Comparison of ENCODE assay signal across 18 cellular contexts in genomic region chr14:49612251-49612650, GRCh38. TPM values are rescaled to one million over a fixed set of nuclear protein-coding genes. Genes with fewer than 3 reads are reported as not detected.
A peak's percentile ranks its signal among the peaks of the same experiment; 100 is the strongest.
DNase-seq lines count a peak whose midpoint lies in the region; ATAC-seq and TF ChIP-seq lines count a peak whose summit lies in the region.
"Had no signal": no experiment of that assay in that cellular context is flagged by ENCODE, and none has a peak within 500 bp of the region (broad histone marks: within the 10 kb centered on the region; RNA-seq: fewer than 3 reads in every experiment).

No MANE protein-coding gene starts in this region.

- H3K4me2 ChIP-seq in Loucy (ENCODE audit: low read depth, low read length, poor library complexity, severe bottlenecking) (peak overlapping the region; percentile 32), SU-DHL-6 (ENCODE audit: low read depth, low read length, poor library complexity, severe bottlenecking) (peak overlapping the region; percentile 2), neural progenitor cell (no peak overlapping the region)
- H3K4me2 ChIP-seq: BLaER1 treated with 17β-estradiol and CSF1 and Interleukin-3, amounts not matched to agents 10 nM and 100 nM had no signal

- H3K9me2 ChIP-seq in Loucy (replicated peaks; ENCODE audit: low read depth, low read length) (no peaks in the 10 kb centered on the region), SU-DHL-6 (replicated peaks; ENCODE audit: insufficient read depth, low read length) (no peaks in the 10 kb centered on the region)

- H3K4me1 Mint-ChIP-seq in chondrocyte (ENCODE audit: low read depth): peaks cover 9% of the 10 kb centered on the region
- H3K4me1 Mint-ChIP-seq in osteocyte (ENCODE audit: unreplicated experiment): peaks cover 2% of the 10 kb centered on the region
- peaks cover 3% of the 10 kb centered on the region for H3K4me1 Mint-ChIP-seq in neural progenitor cell

- DNase-seq in chondrocyte (ENCODE audit: low spot score) (no peak), osteocyte (ENCODE audit: extremely low spot score, unreplicated experiment) (no peak), neural progenitor cell (ENCODE audit: low spot score) (no peak), pons (ENCODE audit: low spot score) (no peak)
- DNase-seq: Calu3; CD8-positive, alpha-beta T cell; DMS79 treated with DMSO at 0.1 percent for 48 hours; GOT3; H7; HFFc6 had no signal

- H4K20me1 ChIP-seq in Loucy (ENCODE audit: insufficient read depth, low read length, poor library complexity, severe bottlenecking) (peaks cover 24% of the 10 kb centered on the region), SU-DHL-6 (ENCODE audit: low read depth, low read length) (no peaks in the 10 kb centered on the region), neural progenitor cell (ENCODE audit: low read depth) (no peaks in the 10 kb centered on the region)

- H3K27ac ChIP-seq in SU-DHL-6 (ENCODE audit: low read depth, low read length): no peak overlapping the region
- H3K27ac ChIP-seq in neural progenitor cell: no peak overlapping the region
- H3K27ac ChIP-seq: BLaER1 treated with 17β-estradiol and CSF1 and Interleukin-3, amounts not matched to agents 10 nM and 100 nM had no signal

- H2AFZ ChIP-seq in Loucy (ENCODE audit: low read length) (no peak overlapping the region), SU-DHL-6 (ENCODE audit: low read depth, low read length, severe bottlenecking) (no peak overlapping the region), neural progenitor cell (replicated peaks) (no peak overlapping the region)

- ATAC-seq in HG03378 (IDR thresholded peaks at IDR 0.05; ENCODE audit: unreplicated experiment): no peak
- ATAC-seq: CD8-positive, alpha-beta T cell; GM12878; HCT116; HepG2 had no signal

- H3K27ac Mint-ChIP-seq in chondrocyte (ENCODE audit: unreplicated experiment) (peak overlapping the region; percentile 9), osteocyte (ENCODE audit: unreplicated experiment) (peak overlapping the region; percentile 60), neural progenitor cell (no peak overlapping the region)
- H3K27ac Mint-ChIP-seq: B cell; CD8-positive, alpha-beta T cell; HFFc6 had no signal

- H3F3A ChIP-seq in Loucy (ENCODE audit: low read depth) (peaks cover 12% of the 10 kb centered on the region; the same call in 1 of the 2 replicates), SU-DHL-6 (ENCODE audit: insufficient read depth) (peaks cover 33% of the 10 kb centered on the region), neural progenitor cell (ENCODE audit: low read depth) (peaks cover 19% of the 10 kb centered on the region)

- H3K9me3 ChIP-seq in Loucy (ENCODE audit: insufficient read depth, low read depth, low read length) (no peaks in the 10 kb centered on the region), SU-DHL-6 (ENCODE audit: insufficient read depth, low read length) (no peaks in the 10 kb centered on the region), neural progenitor cell (ENCODE audit: low read depth) (no peaks in the 10 kb centered on the region)
- H3K9me3 ChIP-seq: BLaER1 treated with 17β-estradiol and CSF1 and Interleukin-3, amounts not matched to agents 10 nM and 100 nM had no signal

- peaks cover 9% of the 10 kb centered on the region for H3K4me1 ChIP-seq in Loucy (ENCODE audit: insufficient read depth, low read length, poor library complexity, severe bottlenecking)
- no peaks in the 10 kb centered on the region for H3K4me1 ChIP-seq in neural progenitor cell

- H3K27me3 Mint-ChIP-seq in chondrocyte (ENCODE audit: low read depth): no peaks in the 10 kb centered on the region
- H3K27me3 Mint-ChIP-seq in osteocyte (ENCODE audit: unreplicated experiment): no peaks in the 10 kb centered on the region
- no peaks in the 10 kb centered on the region for H3K27me3 Mint-ChIP-seq in neural progenitor cell (ENCODE audit: insufficient read depth, low read depth)
- H3K27me3 Mint-ChIP-seq: B cell had no signal

- TF ChIP-seq CTCF in Loucy (conservative IDR thresholded peaks at IDR 0.05; ENCODE audit: low read length): no peak
- TF ChIP-seq CTCF in SU-DHL-6 (IDR thresholded peaks at IDR 0.05; ENCODE audit: insufficient read depth, low read length, poor library complexity, severe bottlenecking): no peak
- TF ChIP-seq CTCF in chondrocyte (IDR thresholded peaks at IDR 0.05): no peak
- TF ChIP-seq CTCF in osteocyte (IDR thresholded peaks at IDR 0.05): no peak
- TF ChIP-seq CTCF in neural progenitor cell (IDR thresholded peaks at IDR 0.05): no peak

- H3K4me3 Mint-ChIP-seq in chondrocyte (ENCODE audit: unreplicated experiment): no peak overlapping the region
- H3K4me3 Mint-ChIP-seq in osteocyte (ENCODE audit: unreplicated experiment): no peak overlapping the region
- no peak overlapping the region for H3K4me3 Mint-ChIP-seq in neural progenitor cell
- H3K4me3 Mint-ChIP-seq: B cell; CD8-positive, alpha-beta T cell; HFFc6 had no signal

- H3K36me3 Mint-ChIP-seq in chondrocyte (ENCODE audit: low read depth): peaks cover 5% of the 10 kb centered on the region
- H3K36me3 Mint-ChIP-seq in osteocyte (ENCODE audit: unreplicated experiment): no peaks in the 10 kb centered on the region
- peaks cover 15% of the 10 kb centered on the region for H3K36me3 Mint-ChIP-seq in neural progenitor cell

- H3K36me3 ChIP-seq in Loucy (ENCODE audit: insufficient read depth, low read length) (peaks cover 25% of the 10 kb centered on the region), SU-DHL-6 (ENCODE audit: low read length) (peaks cover 19% of the 10 kb centered on the region; the same call in 1 of the 2 replicates), neural progenitor cell (peaks cover 3% of the 10 kb centered on the region)

- H3K4me3 ChIP-seq in Loucy (ENCODE audit: low read length, poor library complexity, severe bottlenecking): no peak overlapping the region
- no peak overlapping the region for H3K4me3 ChIP-seq in SU-DHL-6 (ENCODE audit: insufficient read depth, low read length, poor library complexity, severe bottlenecking)
- H3K4me3 ChIP-seq in neural progenitor cell: no peak overlapping the region
- H3K4me3 ChIP-seq: BLaER1 treated with 17β-estradiol and CSF1 and Interleukin-3, amounts not matched to agents 10 nM and 100 nM; GM12878 had no signal

- peaks cover 73% of the 10 kb centered on the region for H3K79me2 ChIP-seq in Loucy (ENCODE audit: insufficient read depth, low read length)
- H3K79me2 ChIP-seq in SU-DHL-6 (ENCODE audit: insufficient read depth, low read length): peaks cover 67% of the 10 kb centered on the region
- peaks cover 17% of the 10 kb centered on the region for H3K79me2 ChIP-seq in neural progenitor cell (ENCODE audit: low read depth)

- H3K9ac ChIP-seq in Loucy (ENCODE audit: low read depth, low read length, poor library complexity, severe bottlenecking): peak overlapping the region; percentile 20
- no peak overlapping the region for H3K9ac ChIP-seq in SU-DHL-6 (ENCODE audit: low read length)
- no peak overlapping the region for H3K9ac ChIP-seq in neural progenitor cell
- H3K9ac ChIP-seq: BLaER1 treated with 17β-estradiol and CSF1 and Interleukin-3, amounts not matched to agents 10 nM and 100 nM had no signal

- H3K9me3 Mint-ChIP-seq in chondrocyte (ENCODE audit: low read depth) (no peaks in the 10 kb centered on the region), osteocyte (ENCODE audit: unreplicated experiment) (no peaks in the 10 kb centered on the region), neural progenitor cell (no peaks in the 10 kb centered on the region)
- H3K9me3 Mint-ChIP-seq: CD8-positive, alpha-beta T cell; HFFc6 had no signal

- no peaks in the 10 kb centered on the region for H3K27me3 ChIP-seq in Loucy (ENCODE audit: insufficient read depth, low read length, poor library complexity, severe bottlenecking)
- no peaks in the 10 kb centered on the region for H3K27me3 ChIP-seq in SU-DHL-6 (ENCODE audit: low read length)
- no peaks in the 10 kb centered on the region for H3K27me3 ChIP-seq in neural progenitor cell
- H3K27me3 ChIP-seq: BLaER1 treated with 17β-estradiol and CSF1 and Interleukin-3, amounts not matched to agents 10 nM and 100 nM had no signal

RNA-seq across cellular contexts. Expression of gene RPL36AL, which starts 8.2 kb away (rescaled TPM):
- total RNA-seq in chondrocyte (132 to 146 TPM (median 144 TPM) in 3 replicates), osteocyte (171 and 187 TPM in 2 replicates), neural progenitor cell (ENCODE audit: low replicate concordance) (130 and 170 TPM in 2 replicates)

RNA-seq across cellular contexts. Expression of gene MGAT2, which starts 8.3 kb away (rescaled TPM):
- total RNA-seq in chondrocyte: 51.2 to 58.2 TPM (median 53.5 TPM) in 3 replicates
- 46.6 and 50.6 TPM in 2 replicates for total RNA-seq in osteocyte
- 30.3 and 31.7 TPM in 2 replicates for total RNA-seq in neural progenitor cell (ENCODE audit: low replicate concordance)

RNA-seq across cellular contexts. Expression of gene LRR1, which starts 13.5 kb away (rescaled TPM):
- total RNA-seq in chondrocyte: 8.5 to 13.9 TPM (median 11.6 TPM) in 3 replicates
- total RNA-seq in osteocyte: 7.4 and 8.1 TPM in 2 replicates
- total RNA-seq in neural progenitor cell (ENCODE audit: low replicate concordance): 25.1 and 35.2 TPM in 2 replicates

RNA-seq across cellular contexts. Expression of gene DNAAF2, which starts 22.8 kb away (rescaled TPM):
- total RNA-seq in chondrocyte: 5.2 to 5.6 TPM (median 5.5 TPM) in 3 replicates
- total RNA-seq in osteocyte: 7.3 and 8.4 TPM in 2 replicates
- total RNA-seq in neural progenitor cell (ENCODE audit: low replicate concordance): 29.0 and 35.1 TPM in 2 replicates

RNA-seq across cellular contexts. Expression of gene RPS29, which starts 26.1 kb away (rescaled TPM):
- total RNA-seq in chondrocyte (697 to 843 TPM (median 729 TPM) in 3 replicates), osteocyte (935 and 1,004 TPM in 2 replicates), neural progenitor cell (ENCODE audit: low replicate concordance) (5,636 and 6,941 TPM in 2 replicates)
